Comparison of ENCODE assay signal across 1 cellular context in the genomic region with DNA sequence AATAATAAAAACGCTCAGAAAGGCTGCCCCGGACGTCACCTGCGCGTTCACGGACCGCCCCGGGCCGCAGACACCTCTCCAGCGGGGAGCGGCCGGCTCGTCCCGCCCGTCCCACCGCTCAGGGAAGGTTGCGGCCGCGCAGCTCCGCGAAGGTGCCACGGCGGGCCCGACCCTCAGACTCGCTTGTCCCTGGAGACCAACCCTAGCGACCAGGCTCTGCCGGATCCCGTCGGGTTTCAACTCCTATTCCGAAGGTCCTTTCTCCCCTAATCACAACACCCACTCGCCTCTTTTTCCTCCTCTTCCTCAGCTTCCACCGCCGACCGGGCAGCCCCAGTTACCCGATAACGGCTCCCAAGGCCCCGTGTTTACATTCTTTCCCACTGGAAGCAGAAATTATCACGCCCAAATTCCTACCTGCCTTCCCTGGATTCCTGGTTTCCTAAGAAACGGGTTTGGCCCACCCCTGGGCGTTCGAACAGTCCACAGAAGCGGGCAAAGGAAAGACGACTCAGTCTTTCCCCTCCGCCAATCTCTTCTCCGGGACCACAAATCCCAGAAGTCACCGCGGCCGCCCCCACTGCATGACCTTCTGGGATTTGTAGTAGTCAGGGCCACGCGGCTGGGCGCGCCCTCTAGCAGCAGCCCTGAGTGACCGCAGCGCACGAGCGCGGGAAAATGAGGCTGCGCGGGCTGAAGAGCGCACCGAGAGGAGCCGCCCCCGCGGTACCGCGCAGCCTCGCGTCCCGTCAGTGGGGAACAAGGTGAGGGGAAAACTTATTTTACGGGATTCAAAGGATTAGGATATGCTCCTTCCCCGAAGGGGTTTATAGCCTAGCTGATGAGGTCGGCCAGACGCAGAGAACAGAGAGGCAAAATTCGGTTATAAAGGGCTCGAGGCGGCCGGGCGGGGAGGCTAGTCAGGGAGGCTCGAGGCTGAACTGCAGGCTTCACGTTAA.
TF ChIP-seq lines count a peak whose summit lies in the region.

A gene with protein sequence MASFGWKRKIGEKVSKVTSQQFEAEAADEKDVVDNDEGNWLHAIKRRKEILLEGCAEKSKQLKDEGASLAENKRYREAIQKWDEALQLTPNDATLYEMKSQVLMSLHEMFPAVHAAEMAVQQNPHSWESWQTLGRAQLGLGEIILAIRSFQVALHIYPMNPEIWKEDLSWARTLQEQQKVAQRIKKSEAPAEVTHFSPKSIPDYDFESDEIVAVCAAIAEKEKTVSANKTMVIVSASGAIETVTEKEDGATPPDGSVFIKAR (minus strand): TSS at position 555 of the 959 bp plus-strand sequence. CDS start 8,943 bp downstream, outside the sequence.

TF ChIP-seq in K562, 482 proteins besides CTCF, POLR2A, EP300 and RAD21 (continued from another document):
- TF ChIP-seq, protein P1, sequence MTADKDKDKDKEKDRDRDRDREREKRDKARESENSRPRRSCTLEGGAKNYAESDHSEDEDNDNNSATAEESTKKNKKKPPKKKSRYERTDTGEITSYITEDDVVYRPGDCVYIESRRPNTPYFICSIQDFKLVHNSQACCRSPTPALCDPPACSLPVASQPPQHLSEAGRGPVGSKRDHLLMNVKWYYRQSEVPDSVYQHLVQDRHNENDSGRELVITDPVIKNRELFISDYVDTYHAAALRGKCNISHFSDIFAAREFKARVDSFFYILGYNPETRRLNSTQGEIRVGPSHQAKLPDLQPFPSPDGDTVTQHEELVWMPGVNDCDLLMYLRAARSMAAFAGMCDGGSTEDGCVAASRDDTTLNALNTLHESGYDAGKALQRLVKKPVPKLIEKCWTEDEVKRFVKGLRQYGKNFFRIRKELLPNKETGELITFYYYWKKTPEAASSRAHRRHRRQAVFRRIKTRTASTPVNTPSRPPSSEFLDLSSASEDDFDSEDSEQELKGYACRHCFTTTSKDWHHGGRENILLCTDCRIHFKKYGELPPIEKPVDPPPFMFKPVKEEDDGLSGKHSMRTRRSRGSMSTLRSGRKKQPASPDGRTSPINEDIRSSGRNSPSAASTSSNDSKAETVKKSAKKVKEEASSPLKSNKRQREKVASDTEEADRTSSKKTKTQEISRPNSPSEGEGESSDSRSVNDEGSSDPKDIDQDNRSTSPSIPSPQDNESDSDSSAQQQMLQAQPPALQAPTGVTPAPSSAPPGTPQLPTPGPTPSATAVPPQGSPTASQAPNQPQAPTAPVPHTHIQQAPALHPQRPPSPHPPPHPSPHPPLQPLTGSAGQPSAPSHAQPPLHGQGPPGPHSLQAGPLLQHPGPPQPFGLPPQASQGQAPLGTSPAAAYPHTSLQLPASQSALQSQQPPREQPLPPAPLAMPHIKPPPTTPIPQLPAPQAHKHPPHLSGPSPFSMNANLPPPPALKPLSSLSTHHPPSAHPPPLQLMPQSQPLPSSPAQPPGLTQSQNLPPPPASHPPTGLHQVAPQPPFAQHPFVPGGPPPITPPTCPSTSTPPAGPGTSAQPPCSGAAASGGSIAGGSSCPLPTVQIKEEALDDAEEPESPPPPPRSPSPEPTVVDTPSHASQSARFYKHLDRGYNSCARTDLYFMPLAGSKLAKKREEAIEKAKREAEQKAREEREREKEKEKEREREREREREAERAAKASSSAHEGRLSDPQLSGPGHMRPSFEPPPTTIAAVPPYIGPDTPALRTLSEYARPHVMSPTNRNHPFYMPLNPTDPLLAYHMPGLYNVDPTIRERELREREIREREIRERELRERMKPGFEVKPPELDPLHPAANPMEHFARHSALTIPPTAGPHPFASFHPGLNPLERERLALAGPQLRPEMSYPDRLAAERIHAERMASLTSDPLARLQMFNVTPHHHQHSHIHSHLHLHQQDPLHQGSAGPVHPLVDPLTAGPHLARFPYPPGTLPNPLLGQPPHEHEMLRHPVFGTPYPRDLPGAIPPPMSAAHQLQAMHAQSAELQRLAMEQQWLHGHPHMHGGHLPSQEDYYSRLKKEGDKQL (CRISPR knock-in tag; IDR thresholded peaks at IDR 0.05; ENCODE audit: borderline replicate concordance) = no peak
- TF ChIP-seq CBX5 (IDR thresholded peaks at IDR 0.05; ENCODE audit: borderline replicate concordance, low read depth) = no peak
- TF ChIP-seq ZNF707 (CRISPR knock-in tag; conservative IDR thresholded peaks at IDR 0.05) = no peak
- TF ChIP-seq FOXK2 (conservative IDR thresholded peaks at IDR 0.05 in 1 of 2, IDR thresholded peaks at IDR 0.05 in 1 of 2; ENCODE audit: low read depth in 2 of 2) = peak; percentile 35 to 65; a peak in 3 of 4 replicates
- TF ChIP-seq, protein P2, sequence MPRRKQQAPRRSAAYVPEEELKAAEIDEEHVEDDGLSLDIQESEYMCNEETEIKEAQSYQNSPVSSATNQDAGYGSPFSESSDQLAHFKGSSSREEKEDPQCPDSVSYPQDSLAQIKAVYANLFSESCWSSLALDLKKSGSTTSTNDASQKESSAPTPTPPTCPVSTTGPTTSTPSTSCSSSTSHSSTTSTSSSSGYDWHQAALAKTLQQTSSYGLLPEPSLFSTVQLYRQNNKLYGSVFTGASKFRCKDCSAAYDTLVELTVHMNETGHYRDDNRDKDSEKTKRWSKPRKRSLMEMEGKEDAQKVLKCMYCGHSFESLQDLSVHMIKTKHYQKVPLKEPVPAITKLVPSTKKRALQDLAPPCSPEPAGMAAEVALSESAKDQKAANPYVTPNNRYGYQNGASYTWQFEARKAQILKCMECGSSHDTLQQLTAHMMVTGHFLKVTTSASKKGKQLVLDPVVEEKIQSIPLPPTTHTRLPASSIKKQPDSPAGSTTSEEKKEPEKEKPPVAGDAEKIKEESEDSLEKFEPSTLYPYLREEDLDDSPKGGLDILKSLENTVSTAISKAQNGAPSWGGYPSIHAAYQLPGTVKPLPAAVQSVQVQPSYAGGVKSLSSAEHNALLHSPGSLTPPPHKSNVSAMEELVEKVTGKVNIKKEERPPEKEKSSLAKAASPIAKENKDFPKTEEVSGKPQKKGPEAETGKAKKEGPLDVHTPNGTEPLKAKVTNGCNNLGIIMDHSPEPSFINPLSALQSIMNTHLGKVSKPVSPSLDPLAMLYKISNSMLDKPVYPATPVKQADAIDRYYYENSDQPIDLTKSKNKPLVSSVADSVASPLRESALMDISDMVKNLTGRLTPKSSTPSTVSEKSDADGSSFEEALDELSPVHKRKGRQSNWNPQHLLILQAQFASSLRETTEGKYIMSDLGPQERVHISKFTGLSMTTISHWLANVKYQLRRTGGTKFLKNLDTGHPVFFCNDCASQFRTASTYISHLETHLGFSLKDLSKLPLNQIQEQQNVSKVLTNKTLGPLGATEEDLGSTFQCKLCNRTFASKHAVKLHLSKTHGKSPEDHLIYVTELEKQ (CRISPR knock-in tag; IDR thresholded peaks at IDR 0.05) = no peak
- no peak for TF ChIP-seq ZNF76 (CRISPR knock-in tag; IDR thresholded peaks at IDR 0.05; ENCODE audit: borderline replicate concordance)
- no peak for TF ChIP-seq RBM25 (IDR thresholded peaks at IDR 0.05; ENCODE audit: low read depth, low read length, severe bottlenecking)
- TF ChIP-seq ELF2 (CRISPR knock-in tag; IDR thresholded peaks at IDR 0.05) = no peak
- no peak for TF ChIP-seq ZNF561 (CRISPR knock-in tag; conservative IDR thresholded peaks at IDR 0.05)
- TF ChIP-seq, protein P3, sequence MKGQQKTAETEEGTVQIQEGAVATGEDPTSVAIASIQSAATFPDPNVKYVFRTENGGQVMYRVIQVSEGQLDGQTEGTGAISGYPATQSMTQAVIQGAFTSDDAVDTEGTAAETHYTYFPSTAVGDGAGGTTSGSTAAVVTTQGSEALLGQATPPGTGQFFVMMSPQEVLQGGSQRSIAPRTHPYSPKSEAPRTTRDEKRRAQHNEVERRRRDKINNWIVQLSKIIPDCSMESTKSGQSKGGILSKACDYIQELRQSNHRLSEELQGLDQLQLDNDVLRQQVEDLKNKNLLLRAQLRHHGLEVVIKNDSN (CRISPR knock-in tag; IDR thresholded peaks at IDR 0.05) = peak; percentile 81
- TF ChIP-seq ZNF77 (CRISPR knock-in tag; IDR thresholded peaks at IDR 0.05) = no peak
- TF ChIP-seq, protein P4, sequence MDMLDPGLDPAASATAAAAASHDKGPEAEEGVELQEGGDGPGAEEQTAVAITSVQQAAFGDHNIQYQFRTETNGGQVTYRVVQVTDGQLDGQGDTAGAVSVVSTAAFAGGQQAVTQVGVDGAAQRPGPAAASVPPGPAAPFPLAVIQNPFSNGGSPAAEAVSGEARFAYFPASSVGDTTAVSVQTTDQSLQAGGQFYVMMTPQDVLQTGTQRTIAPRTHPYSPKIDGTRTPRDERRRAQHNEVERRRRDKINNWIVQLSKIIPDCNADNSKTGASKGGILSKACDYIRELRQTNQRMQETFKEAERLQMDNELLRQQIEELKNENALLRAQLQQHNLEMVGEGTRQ (CRISPR knock-in tag; IDR thresholded peaks at IDR 0.05) = peak; percentile 73
- TF ChIP-seq ZNF12 (CRISPR knock-in tag; IDR thresholded peaks at IDR 0.05) = no peak
- TF ChIP-seq SMAD3 (CRISPR knock-in tag; conservative IDR thresholded peaks at IDR 0.05) = peak; percentile 88; the same call in 1 of the 2 replicates
- TF ChIP-seq CSDE1 (IDR thresholded peaks at IDR 0.05) = no peak
- no peak for TF ChIP-seq NCOA4 (IDR thresholded peaks at IDR 0.05; ENCODE audit: partially characterized antibody)
- peak; percentile 90 for TF ChIP-seq BHLHE40 (IDR thresholded peaks at IDR 0.05; ENCODE audit: low read length)
- TF ChIP-seq MTA1 (IDR thresholded peaks at IDR 0.05; ENCODE audit: borderline replicate concordance) = peak; percentile 39; the same call in 1 of the 2 replicates
- TF ChIP-seq, protein P5, sequence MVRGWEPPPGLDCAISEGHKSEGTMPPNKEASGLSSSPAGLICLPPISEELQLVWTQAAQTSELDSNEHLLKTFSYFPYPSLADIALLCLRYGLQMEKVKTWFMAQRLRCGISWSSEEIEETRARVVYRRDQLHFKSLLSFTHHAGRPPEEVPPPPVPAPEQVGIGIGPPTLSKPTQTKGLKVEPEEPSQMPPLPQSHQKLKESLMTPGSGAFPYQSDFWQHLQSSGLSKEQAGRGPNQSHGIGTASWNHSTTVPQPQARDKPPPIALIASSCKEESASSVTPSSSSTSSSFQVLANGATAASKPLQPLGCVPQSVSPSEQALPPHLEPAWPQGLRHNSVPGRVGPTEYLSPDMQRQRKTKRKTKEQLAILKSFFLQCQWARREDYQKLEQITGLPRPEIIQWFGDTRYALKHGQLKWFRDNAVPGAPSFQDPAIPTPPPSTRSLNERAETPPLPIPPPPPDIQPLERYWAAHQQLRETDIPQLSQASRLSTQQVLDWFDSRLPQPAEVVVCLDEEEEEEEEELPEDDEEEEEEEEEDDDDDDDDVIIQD (CRISPR knock-in tag; IDR thresholded peaks at IDR 0.05) = no peak
- no peak for TF ChIP-seq SRSF7 (optimal IDR thresholded peaks at IDR 0.05; ENCODE audit: low read depth, low read length)
- TF ChIP-seq ATF1 (CRISPR knock-in tag; IDR thresholded peaks at IDR 0.05) = 0 out of 2 replicates have a peak, but pooled peaks have one; percentile 33
- TF ChIP-seq ATF1 (tag; IDR thresholded peaks at IDR 0.05) = peak; percentile 73
- TF ChIP-seq DDX20 (tag; IDR thresholded peaks at IDR 0.05; ENCODE audit: low read depth) = no peak
- peak; percentile 98 for TF ChIP-seq LCOR (CRISPR knock-in tag; IDR thresholded peaks at IDR 0.05)
